In genomic region chr7:140206963-140207362, GRCh38 we compare ENCODE assay signal across 17 cellular contexts. TPM values are rescaled to one million over a fixed set of nuclear protein-coding genes. Genes with fewer than 3 reads are reported as not detected.
DNase-seq lines count a peak whose midpoint lies in the region; ATAC-seq, FAIRE-seq and TF ChIP-seq lines count a peak whose summit lies in the region.
"Had no signal": no experiment of that assay in that cellular context is flagged by ENCODE, and none has a peak within 500 bp of the region (broad histone marks: within the 10 kb centered on the region; RNA-seq: fewer than 3 reads in every experiment).

No MANE protein-coding gene starts in this region.

- no peak for TF ChIP-seq POLR2A in GM12891 (IDR thresholded peaks at IDR 0.05; ENCODE audit: low read depth, low read length)

- no peaks in the 10 kb centered on the region for H3K36me3 ChIP-seq in BE2C

- H3K4me1 ChIP-seq in BE2C, result no peaks in the 10 kb centered on the region
- H3K4me1 ChIP-seq: Caco-2 had no signal

- peak; percentile 71 for FAIRE-seq in GM12891 (lab: Jason Lieb, UNC)
- FAIRE-seq: GM12878, GM19239 had no signal

- H3K27me3 Mint-ChIP-seq in activated naive CD4-positive, alpha-beta T cell treated with anti-CD3 and anti-CD28 coated beads, Interleukin-2, amount 50 U/mL, for 24 hours, result no peaks in the 10 kb centered on the region
- H3K27me3 Mint-ChIP-seq in activated T-helper 17 cell treated with anti-CD3 and anti-CD28 coated beads, Interleukin-2, amount 50 U/mL, for 72 hours, result peaks cover 3% of the 10 kb centered on the region

- DNase-seq in activated naive CD4-positive, alpha-beta T cell treated with Interleukin-2 at 50 U/mL for 16 hours, result no peak
- DNase-seq in GM12891 (ENCODE audit: insufficient read length, low spot score), result no peak
- DNase-seq in stimulated activated effector memory CD8-positive, alpha-beta T cell treated with anti-CD3 and anti-CD28 coated beads, Interleukin-12 subunit alpha, Interleukin-12 subunit beta, amount 100 ng/mL, for 72 hours (ENCODE audit: low spot score in 2 of 2), result no peak
- DNase-seq in BE2C, result no peak
- DNase-seq in NCI-H82 (lab: John Stamatoyannopoulos, UW), result no peak
- DNase-seq: C1 segment of cervical spinal cord, Caco-2, DMS53, GM23248, IMR-90, NCI-H187 treated with DMSO at 0.1 percent for 48 hours, NCI-H446, PC-3 had no signal

- H3K27ac Mint-ChIP-seq in activated naive CD4-positive, alpha-beta T cell treated with anti-CD3 and anti-CD28 coated beads, Interleukin-2, amount 50 U/mL, for 24 hours, result peak overlapping the region; percentile 31
- peak overlapping the region; percentile 80 for H3K27ac Mint-ChIP-seq in activated T-helper 17 cell treated with anti-CD3 and anti-CD28 coated beads, Interleukin-2, amount 50 U/mL, for 72 hours
- H3K27ac Mint-ChIP-seq in stimulated activated effector memory CD8-positive, alpha-beta T cell treated with anti-CD3 and anti-CD28 coated beads, Interleukin-12 subunit alpha, Interleukin-12 subunit beta, amount 100 ng/mL, for 72 hours, result peak overlapping the region; percentile 52

- no peak for TF ChIP-seq CTCF in BE2C (IDR thresholded peaks at IDR 0.05; ENCODE audit: low read depth, low read length)

- H3K9me3 Mint-ChIP-seq in activated naive CD4-positive, alpha-beta T cell treated with anti-CD3 and anti-CD28 coated beads, Interleukin-2, amount 50 U/mL, for 24 hours, result no peaks in the 10 kb centered on the region
- H3K9me3 Mint-ChIP-seq in activated T-helper 17 cell treated with anti-CD3 and anti-CD28 coated beads, Interleukin-2, amount 50 U/mL, for 72 hours, result peaks cover 6% of the 10 kb centered on the region
- peaks cover 6% of the 10 kb centered on the region for H3K9me3 Mint-ChIP-seq in stimulated activated effector memory CD8-positive, alpha-beta T cell treated with anti-CD3 and anti-CD28 coated beads, Interleukin-12 subunit alpha, Interleukin-12 subunit beta, amount 100 ng/mL, for 72 hours

- H3K4me1 Mint-ChIP-seq in activated naive CD4-positive, alpha-beta T cell treated with anti-CD3 and anti-CD28 coated beads, Interleukin-2, amount 50 U/mL, for 24 hours, result peaks cover 52% of the 10 kb centered on the region
- H3K4me1 Mint-ChIP-seq in activated T-helper 17 cell treated with anti-CD3 and anti-CD28 coated beads, Interleukin-2, amount 50 U/mL, for 72 hours, result peaks cover 24% of the 10 kb centered on the region
- H3K4me1 Mint-ChIP-seq in stimulated activated effector memory CD8-positive, alpha-beta T cell treated with anti-CD3 and anti-CD28 coated beads, Interleukin-12 subunit alpha, Interleukin-12 subunit beta, amount 100 ng/mL, for 72 hours, result peaks cover 36% of the 10 kb centered on the region

- H3K27me3 ChIP-seq in BE2C, result no peaks in the 10 kb centered on the region

- H3K4me3 Mint-ChIP-seq in activated naive CD4-positive, alpha-beta T cell treated with anti-CD3 and anti-CD28 coated beads, Interleukin-2, amount 50 U/mL, for 24 hours, result peak overlapping the region; percentile 23
- peak overlapping the region; percentile 67 for H3K4me3 Mint-ChIP-seq in activated T-helper 17 cell treated with anti-CD3 and anti-CD28 coated beads, Interleukin-2, amount 50 U/mL, for 72 hours
- peak overlapping the region; percentile 53 for H3K4me3 Mint-ChIP-seq in stimulated activated effector memory CD8-positive, alpha-beta T cell treated with anti-CD3 and anti-CD28 coated beads, Interleukin-12 subunit alpha, Interleukin-12 subunit beta, amount 100 ng/mL, for 72 hours

- peak; percentile 34 for ATAC-seq in activated T-helper 17 cell treated with anti-CD3 and anti-CD28 coated beads, Interleukin-2, amount 50 U/mL, for 72 hours (replicated peaks)
- no peak for ATAC-seq in stimulated activated effector memory CD8-positive, alpha-beta T cell treated with anti-CD3 and anti-CD28 coated beads, Interleukin-12 subunit alpha, Interleukin-12 subunit beta, amount 100 ng/mL, for 72 hours
- ATAC-seq: GM12878, PC-3 had no signal

- H3K36me3 Mint-ChIP-seq in activated naive CD4-positive, alpha-beta T cell treated with anti-CD3 and anti-CD28 coated beads, Interleukin-2, amount 50 U/mL, for 24 hours, result peaks cover 2% of the 10 kb centered on the region
- H3K36me3 Mint-ChIP-seq in activated T-helper 17 cell treated with anti-CD3 and anti-CD28 coated beads, Interleukin-2, amount 50 U/mL, for 72 hours (ENCODE audit: low read depth), result no peaks in the 10 kb centered on the region
- peaks cover 7% of the 10 kb centered on the region for H3K36me3 Mint-ChIP-seq in stimulated activated effector memory CD8-positive, alpha-beta T cell treated with anti-CD3 and anti-CD28 coated beads, Interleukin-12 subunit alpha, Interleukin-12 subunit beta, amount 100 ng/mL, for 72 hours

- H3K9me3 ChIP-seq in BE2C, result no peaks in the 10 kb centered on the region

- no peak overlapping the region for H3K4me3 ChIP-seq in BE2C (ENCODE audit: low read depth, low read length)
- H3K4me3 ChIP-seq: GM12878, GM23248 had no signal

TF ChIP-seq in GM12891, 5 proteins besides CTCF, POLR2A, EP300 and RAD21:
- TF ChIP-seq POU2F2 (IDR thresholded peaks at IDR 0.05; ENCODE audit: low read depth, low read length) (no peak), POLR2AphosphoS5 (IDR thresholded peaks at IDR 0.05; ENCODE audit: low read depth, low read length) (no peak), SPI1 (IDR thresholded peaks at IDR 0.05; ENCODE audit: low read depth, low read length) (no peak), PAX5 (IDR thresholded peaks at IDR 0.05; ENCODE audit: insufficient read depth, low read length, severe bottlenecking) (no peak)

RNA-seq across cellular contexts. Expression of gene KDM7A, which starts 30.2 kb away (rescaled TPM):
- 0.64 TPM for polyA plus RNA-seq in GM12891 (2012; ENCODE audit: low read depth, missing spikeins)
- total RNA-seq in activated T-helper 17 cell treated with anti-CD3 and anti-CD28 coated beads, Interleukin-2, amount 50 U/mL, for 72 hours, result 10 to 100 TPM; 31.1 to 48.7 TPM
- 10.9 TPM for polyA plus RNA-seq in BE2C (2012; ENCODE audit: insufficient read depth, insufficient read length, low read depth)
